In the genomic region with DNA sequence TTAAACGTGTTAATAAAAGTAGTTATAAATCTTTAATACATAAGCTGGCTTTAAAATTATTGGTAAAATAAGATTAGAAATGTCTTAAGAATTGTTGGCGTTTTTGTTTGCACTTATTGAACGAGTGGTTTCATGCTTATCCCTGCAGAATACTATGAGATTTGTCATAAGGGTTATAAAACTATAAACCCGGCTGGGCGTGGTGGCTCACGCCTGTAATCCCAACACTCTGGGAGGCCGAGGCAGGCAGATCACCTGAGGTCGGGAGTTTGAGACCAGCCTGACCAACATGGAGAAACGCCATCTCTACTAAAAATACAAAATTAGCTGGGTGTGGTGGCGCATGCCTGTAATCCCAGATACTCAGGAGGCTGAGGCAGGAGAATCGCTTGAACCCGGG, we compare ENCODE assay signal across 7 cellular contexts. TPM values are rescaled to one million over a fixed set of nuclear protein-coding genes. Genes with fewer than 3 reads are reported as not detected.
"Had no signal": no experiment of that assay in that cellular context is flagged by ENCODE, and none has a peak within 500 bp of the region (broad histone marks: within the 10 kb centered on the region; RNA-seq: fewer than 3 reads in every experiment).

No MANE protein-coding gene starts in this region.

RNA-seq across cellular contexts. Expression of gene GP6, which starts 2.6 kb away (rescaled TPM):
- total RNA-seq: activated naive CD4-positive, alpha-beta T cell treated with anti-CD3 and anti-CD28 coated beads for 36 hours; activated naive CD8-positive, alpha-beta T cell treated with anti-CD3 and anti-CD28 coated beads for 36 hours; activated T-helper 1 cell treated with anti-CD3 and anti-CD28 coated beads, Interleukin-12 subunit alpha, Interleukin-12 subunit beta, Interleukin-2, Interleukin-4 antibody, amounts not matched to agents 30 ng/mL and 10 ng/mL and 1 ng/mL, durations not matched to agents 14 hours and 24 hours and 36 hours; ascending aorta; breast epithelium; bronchial epithelial cell had no signal
- polyA plus RNA-seq: cardiac muscle cell had no signal

RNA-seq across cellular contexts. Expression of gene EPS8L1, which starts 35.0 kb away (rescaled TPM):
- total RNA-seq: ascending aorta had no signal
